10 cellular contexts compared by ENCODE assay signal in the genomic region with DNA sequence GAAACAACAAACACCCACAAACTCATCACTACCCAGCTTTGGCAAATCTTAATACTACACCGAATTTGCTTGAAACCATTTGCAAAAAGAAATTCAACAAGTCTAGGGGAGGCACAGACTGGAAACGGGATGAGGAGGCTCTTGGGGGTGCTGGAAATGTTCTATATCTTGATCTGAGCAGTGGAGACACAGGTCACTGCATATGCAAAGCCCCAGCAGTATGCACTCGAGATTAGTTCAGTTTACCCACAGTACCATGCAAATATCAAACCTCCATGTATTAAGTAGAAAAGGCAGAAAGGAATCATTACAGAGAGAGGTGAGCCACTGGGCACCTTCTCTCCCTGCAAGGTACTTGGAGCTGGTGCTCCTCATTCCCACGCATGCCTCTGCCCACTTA.
DNase-seq lines count a peak whose midpoint lies in the region; ATAC-seq, FAIRE-seq and TF ChIP-seq lines count a peak whose summit lies in the region.
"Had no signal": no experiment of that assay in that cellular context is flagged by ENCODE, and none has a peak within 500 bp of the region (broad histone marks: within the 10 kb centered on the region; RNA-seq: fewer than 3 reads in every experiment).

No MANE protein-coding gene starts in this region.

- H3K79me2 ChIP-seq in endothelial cell of umbilical vein (ENCODE audit: control insufficient read depth, insufficient read depth, low read length) (peaks cover 80% of the 10 kb centered on the region), mammary epithelial cell (ENCODE audit: insufficient read depth, low read length) (no peaks in the 10 kb centered on the region)

- H3K4me2 ChIP-seq in endothelial cell of umbilical vein (ENCODE audit: insufficient read depth, low read length): peak overlapping the region; percentile 33
- H3K4me2 ChIP-seq in mammary epithelial cell (ENCODE audit: insufficient read depth, low read depth, low read length): no peak overlapping the region

- no peaks in the 10 kb centered on the region for H3K9me1 ChIP-seq in endothelial cell of umbilical vein (replicated peaks; ENCODE audit: control insufficient read depth, extremely low read depth, insufficient read depth, low read length)

- H3K4me1 ChIP-seq in heart left ventricle (peaks cover 0 to 93% (median 10%) of the 10 kb centered on the region in 12 donors), endothelial cell of umbilical vein (ENCODE audit: control insufficient read depth, extremely low read depth, insufficient read depth, low read length) (peaks cover 19% of the 10 kb centered on the region), mammary epithelial cell (ENCODE audit: insufficient read depth, low read length) (no peaks in the 10 kb centered on the region)

- DNase-seq in heart left ventricle (no peak), Right ventricle myocardium superior (no peak), T-cell (no peak), endothelial cell of umbilical vein (ENCODE audit: low read depth, low spot score) (no peak), substantia nigra (lab: John Stamatoyannopoulos, UW) (no peak), NCI-H1436 (lab: John Stamatoyannopoulos, UW) (no peak), hypothalamus (lab: John Stamatoyannopoulos, UW) (no peak), mammary epithelial cell (no peak)

- peaks cover 67 to 92% (median 86%) of the 10 kb centered on the region in 3 donors for H3K4me1 Mint-ChIP-seq in T-cell

- H3K27me3 Mint-ChIP-seq in T-cell: no peaks in the 10 kb centered on the region

- 62 to 76% (median 69%) methylated on average over 4 of the region's 4 CpGs for WGBS in heart left ventricle, 4 donors
- WGBS in mammary epithelial cell (ENCODE audit: low coverage, missing lambda C conversion rate): 56% methylated on average over 4 of the region's 4 CpGs

- H3K9me3 ChIP-seq in heart left ventricle: peaks cover 0 to 9% (median 0%) of the 10 kb centered on the region in 12 donors
- H3K9me3 ChIP-seq in endothelial cell of umbilical vein (replicated peaks; ENCODE audit: control insufficient read depth, insufficient read depth, low read length): no peaks in the 10 kb centered on the region
- no peaks in the 10 kb centered on the region for H3K9me3 ChIP-seq in mammary epithelial cell (replicated peaks; ENCODE audit: insufficient read depth, low read length)
- H3K9me3 ChIP-seq: adrenal gland had no signal

- intact Hi-C loops in heart left ventricle (cut with DNase I): loop anchor here in 3 of 10 donors (2.0 to 5.0 kb wide), 3 partner anchors 65 to 75 kb away; a partner anchor contains a TSS
- intact Hi-C loops in Right ventricle myocardium superior (cut with DNase I): no loop called here
- intact Hi-C loops in endothelial cell of umbilical vein (cut with micrococcal nuclease): loop anchor here (1.0 to 2.0 kb wide), 4 partner anchors 11 to 73 kb away; no protein-coding TSS in a partner anchor
- intact Hi-C loops in mammary epithelial cell (cut with micrococcal nuclease): no loop called here

- TF ChIP-seq POLR2A in heart left ventricle (IDR thresholded peaks at IDR 0.05): no peak
- no peak for TF ChIP-seq POLR2A in endothelial cell of umbilical vein (IDR thresholded peaks at IDR 0.05; ENCODE audit: low read depth, low read length)

- H3K36me3 Mint-ChIP-seq in T-cell: peaks cover 43% of the 10 kb centered on the region

- FAIRE-seq in endothelial cell of umbilical vein (lab: Jason Lieb, UNC): peak; percentile 31
- FAIRE-seq: endometrium had no signal

- dilution Hi-C loops in endothelial cell of umbilical vein (cut with MboI; ENCODE audit: extremely low pct_ligation_motif_present, low sequenced_read_pairs): no loop called here
- dilution Hi-C loops in mammary epithelial cell (cut with HindIII; ENCODE audit: low sequenced_read_pairs): no loop called here

- no peak overlapping the region for H3K4me3 ChIP-seq in heart left ventricle
- H3K4me3 ChIP-seq in endothelial cell of umbilical vein (replicated peaks in 1 of 3; ENCODE audit: insufficient read depth in 1 of 3, low read depth in 1 of 3, low read length in 3 of 3): no peak overlapping the region
- no peak overlapping the region for H3K4me3 ChIP-seq in mammary epithelial cell (replicated peaks in 1 of 3; ENCODE audit: insufficient read depth in 1 of 3, low read depth in 2 of 3, low read length in 3 of 3)
- H3K4me3 ChIP-seq: adrenal gland had no signal

- no TSS peak for BruUV-seq in endothelial cell of umbilical vein (replicated peaks; lab: Mats Ljungman, UMichigan)
- BruUV-seq in mammary epithelial cell (replicated peaks; lab: Mats Ljungman, UMichigan): no TSS peak

- H3K27ac ChIP-seq in heart left ventricle (peak overlapping the region in 11 of 12 donors; percentile 40 to 85 (median 69)), endothelial cell of umbilical vein (ENCODE audit: insufficient read depth, low read depth, low read length) (peak overlapping the region; percentile 83), substantia nigra (ENCODE audit: low read depth, low read length, poor library complexity, severe bottlenecking) (peak overlapping the region; percentile 90), mammary epithelial cell (ENCODE audit: insufficient read depth, low read depth, low read length) (no peak overlapping the region)

- H4K20me1 ChIP-seq in endothelial cell of umbilical vein (replicated peaks; ENCODE audit: control insufficient read depth, extremely low read depth, insufficient read depth, low read length): no peaks in the 10 kb centered on the region
- no peaks in the 10 kb centered on the region for H4K20me1 ChIP-seq in mammary epithelial cell (ENCODE audit: insufficient read depth, low read length)

- in situ Hi-C loops in mammary epithelial cell (cut with MboI; ENCODE audit: low sequenced_read_pairs in 2 of 2): no loop called here

- no peak for TF ChIP-seq CTCF in heart left ventricle (IDR thresholded peaks at IDR 0.05)
- no peak for TF ChIP-seq CTCF in endothelial cell of umbilical vein (IDR thresholded peaks at IDR 0.05; ENCODE audit: extremely low read depth in 1 of 2, insufficient read depth in 1 of 2, low read depth in 1 of 2, low read length in 2 of 2)
- TF ChIP-seq CTCF in mammary epithelial cell (conservative IDR thresholded peaks at IDR 0.05 in 1 of 2, IDR thresholded peaks at IDR 0.05 in 1 of 2; ENCODE audit: extremely low read depth in 1 of 2, insufficient read depth in 1 of 2, low read depth in 1 of 2, low read length in 2 of 2): no peak

- POLR2A ChIA-PET in T-cell (lab: Charles Lee): interaction anchor here in 1 of 2 donors (1.0 kb wide), 1 partner anchor 17 kb away, joined by 3 read pairs; no protein-coding TSS in a partner anchor
- POLR2A ChIA-PET in endothelial cell of umbilical vein (lab: Charles Lee): interaction anchor here (0.9 kb wide), 1 partner anchor 75 kb away, joined by 3 read pairs; no protein-coding TSS in a partner anchor

- no peak for ATAC-seq in heart left ventricle
- no peak for ATAC-seq in Right ventricle myocardium superior (ENCODE audit: poor library complexity)
- ATAC-seq in T-cell (replicated peaks in 1 of 4): no peak

- H3K27ac Mint-ChIP-seq in T-cell: peak overlapping the region; percentile 90 to 97

- no peak overlapping the region for H2AFZ ChIP-seq in endothelial cell of umbilical vein (ENCODE audit: low read depth, low read length)
- no peak overlapping the region for H2AFZ ChIP-seq in mammary epithelial cell (ENCODE audit: low read depth, low read length)

- H3K27me3 ChIP-seq in heart left ventricle (no peaks in the 10 kb centered on the region), endothelial cell of umbilical vein (ENCODE audit: control insufficient read depth in 2 of 2, insufficient read depth in 2 of 2, low read length in 2 of 2) (no peaks in the 10 kb centered on the region), mammary epithelial cell (ENCODE audit: insufficient read depth, low read length) (no peaks in the 10 kb centered on the region)
- H3K27me3 ChIP-seq: adrenal gland had no signal

- CTCF ChIA-PET in T-cell (lab: Charles Lee): no interaction called here
- CTCF ChIA-PET in endothelial cell of umbilical vein (lab: Charles Lee): interaction anchor here (1.1 to 1.3 kb wide), 3 partner anchors 8 to 232 kb away, joined by 3 to 4 read pairs (median 3); no protein-coding TSS in a partner anchor
- CTCF ChIA-PET in mammary epithelial cell (lab: Charles Lee; ENCODE audit: low non-redundant PET): no interaction called here

- peaks cover 0 to 6% (median 4%) of the 10 kb centered on the region in 3 donors for H3K9me3 Mint-ChIP-seq in T-cell

- H3K9ac ChIP-seq in endothelial cell of umbilical vein (replicated peaks; ENCODE audit: extremely low read depth, insufficient read depth, low read length) (peak overlapping the region; percentile 50), mammary epithelial cell (ENCODE audit: insufficient read depth, low read length) (no peak overlapping the region)

- H3K36me3 ChIP-seq in heart left ventricle (peaks cover 0 to 17% (median 0%) of the 10 kb centered on the region in 9 donors), endothelial cell of umbilical vein (ENCODE audit: control insufficient read depth in 2 of 2, extremely low read depth in 1 of 2, insufficient read depth in 2 of 2, low read length in 2 of 2) (peaks cover 0 to 3% of the 10 kb centered on the region in 2 experiments), mammary epithelial cell (ENCODE audit: insufficient read depth, low read length) (no peaks in the 10 kb centered on the region)

- peak overlapping the region; percentile 64 to 73 (median 66) for H3K4me3 Mint-ChIP-seq in T-cell

TF ChIP-seq in endothelial cell of umbilical vein, 7 proteins besides CTCF, POLR2A, EP300 and RAD21:
- TF ChIP-seq, protein P1, sequence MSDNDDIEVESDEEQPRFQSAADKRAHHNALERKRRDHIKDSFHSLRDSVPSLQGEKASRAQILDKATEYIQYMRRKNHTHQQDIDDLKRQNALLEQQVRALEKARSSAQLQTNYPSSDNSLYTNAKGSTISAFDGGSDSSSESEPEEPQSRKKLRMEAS (IDR thresholded peaks at IDR 0.05; ENCODE audit: insufficient read depth, insufficient read length): no peak
- no peak for TF ChIP-seq POLR2AphosphoS5 (IDR thresholded peaks at IDR 0.05; ENCODE audit: insufficient read depth, low read depth, low read length)
- no peak for TF ChIP-seq FOS (IDR thresholded peaks at IDR 0.05; ENCODE audit: borderline replicate concordance, insufficient read depth, low read length)
- TF ChIP-seq JUN (IDR thresholded peaks at IDR 0.05; ENCODE audit: borderline replicate concordance, insufficient read depth, insufficient read length, low read depth): no peak
- TF ChIP-seq EZH2 (IDR thresholded peaks at IDR 0.05; ENCODE audit: borderline replicate concordance, low read depth, low read length, severe bottlenecking): no peak
- TF ChIP-seq GATA2 (IDR thresholded peaks at IDR 0.05; ENCODE audit: insufficient read depth, insufficient read length, low read depth, low read length): no peak
- no peak for TF ChIP-seq MYC (IDR thresholded peaks at IDR 0.05; ENCODE audit: low read depth, low read length)
